25 cellular contexts compared by ENCODE assay signal in genomic region chr6:69817358-69817757, GRCh38. TPM values are rescaled to one million over a fixed set of nuclear protein-coding genes. Genes with fewer than 3 reads are reported as not detected.
"Had no signal": no experiment of that assay in that cellular context is flagged by ENCODE, and none has a peak within 500 bp of the region (broad histone marks: within the 10 kb centered on the region; RNA-seq: fewer than 3 reads in every experiment).

No MANE protein-coding gene starts in this region.

- ATAC-seq: K562, Panc1, PC-3 had no signal

- H3K9ac ChIP-seq: KMS-11 had no signal

- DNase-seq: MG63, NCI-H1092, NCI-H1105 treated with DMSO at 0.1 percent for 48 hours, NCI-H1417 treated with DMSO at 0.1 percent for 48 hours, NCI-H146, NCI-H1694 treated with DMSO at 0.1 percent for 48 hours, NCI-H1930, NCI-H2081, NCI-H2171, NCI-H226, NCI-H446, NCI-H510A, NCI-H524 treated with DMSO at 0.1 percent for 48 hours, NCI-H774, PC-3, SHP77, SW 1271 had no signal

- FAIRE-seq: HTR-8/SVneo, K562 had no signal

- H3K4me2 ChIP-seq: KMS-11 had no signal

- H3K27ac ChIP-seq: HL-60, KMS-11, RWPE1 had no signal

- H3K27me3 Mint-ChIP-seq: T-cell had no signal

- H3K27me3 ChIP-seq: MG63 had no signal

- H3K36me3 ChIP-seq: MG63 had no signal

- H3K9me3 ChIP-seq: MG63 had no signal

- H3K9me3 Mint-ChIP-seq: IgD-negative memory B cell, T-cell had no signal

- H3K4me3 ChIP-seq: K562, MG63 had no signal

- H3K36me3 Mint-ChIP-seq: T-cell had no signal

RNA-seq across cellular contexts. Expression of gene COL19A1, which starts 49.0 kb away (rescaled TPM):
- total RNA-seq: K562, PC-3 had no signal
- polyA plus RNA-seq: K562 had no signal
